Comparison of ENCODE assay signal across 37 cellular contexts in genomic region chr15:76460871-76461270, GRCh38.
DNase-seq lines count a peak whose midpoint lies in the region; ATAC-seq, FAIRE-seq and TF ChIP-seq lines count a peak whose summit lies in the region.
"Had no signal": no experiment of that assay in that cellular context is flagged by ENCODE, and none has a peak within 500 bp of the region (broad histone marks: within the 10 kb centered on the region; RNA-seq: fewer than 3 reads in every experiment).

No MANE protein-coding gene starts in this region.

- H4K20me1 ChIP-seq in GM23338 (replicated peaks; ENCODE audit: insufficient read depth) = no peaks in the 10 kb centered on the region

- H3K27me3 ChIP-seq in GM23338 (ENCODE audit: insufficient read depth) = no peaks in the 10 kb centered on the region
- H3K27me3 ChIP-seq: breast epithelium, neutrophil, right lobe of liver had no signal

- DNase-seq in AG09309 (ENCODE audit: low read depth) (peak; percentile 11), GM19239 (ENCODE audit: insufficient read length, low spot score) (no peak), astrocyte of the hippocampus (ENCODE audit: low read depth, low spot score) (peak; percentile 56), foreskin fibroblast (peak; percentile 7 to 40), glomerular visceral epithelial cell (ENCODE audit: extremely low spot score) (no peak), GM23338 (ENCODE audit: low spot score) (no peak), amniotic stem cell (lab: John Stamatoyannopoulos, UW) (no peak)
- DNase-seq in effector CD4-positive, alpha-beta T cell = no peak
- DNase-seq: activated CD4-positive, alpha-beta T cell treated with anti-CD3 and anti-CD28 coated beads, Interleukin-2, amount 50 U/mL, for 1 hour; activated CD4-positive, CD25-positive, alpha-beta regulatory T cell; activated CD8-positive, alpha-beta memory T cell treated with anti-CD3 and anti-CD28 coated beads, Interleukin-2, amount 10 ng/mL, durations not matched to agents 7 days and 5 days; activated T-cell treated with anti-CD3 and anti-CD28 coated beads, Interleukin-2, amount 50 U/mL, for 48 hours; Caco-2; DMS53; GDM1; kidney glomerular epithelial cell; midbrain; naive thymus-derived CD4-positive, alpha-beta T cell; NCI-H1436; NCI-H2081 treated with DMSO at 0.1 percent for 48 hours; NCI-H2227 treated with DMSO at 0.1 percent for 48 hours; NCI-H69; PC-9; posterior cingulate gyrus; right lobe of liver; SK-N-SH; stimulated activated CD8-positive, alpha-beta memory T cell treated with anti-CD3 and anti-CD28 coated beads, Interleukin-4, amount 100 ng/mL, for 48 hours; stimulated activated naive CD8-positive, alpha-beta T cell treated with anti-CD3 and anti-CD28 coated beads, Interleukin-15, amount 100 ng/mL, for 72 hours; T-helper 17 cell had no signal

- no peaks in the 10 kb centered on the region for H3F3A ChIP-seq in GM23338 (replicated peaks; ENCODE audit: low read depth)

- H3K79me2 ChIP-seq in GM23338 (replicated peaks; ENCODE audit: insufficient read depth) = no peaks in the 10 kb centered on the region

- peaks cover 6% of the 10 kb centered on the region for H3K9me3 Mint-ChIP-seq in GM23338

- H3K4me1 Mint-ChIP-seq in GM23338 = no peaks in the 10 kb centered on the region
- H3K4me1 Mint-ChIP-seq: activated CD8-positive, alpha-beta memory T cell treated with anti-CD3 and anti-CD28 coated beads, Interleukin-2, amount 10 ng/mL, durations not matched to agents 7 days and 5 days; stimulated activated naive CD8-positive, alpha-beta T cell treated with anti-CD3 and anti-CD28 coated beads, Interleukin-15, amount 100 ng/mL, for 72 hours; T-helper 17 cell had no signal

- H3K9me2 ChIP-seq in GM23338 (ENCODE audit: insufficient read depth) = no peaks in the 10 kb centered on the region
- H3K9me2 ChIP-seq: SK-N-SH had no signal

- H3K36me3 ChIP-seq in GM23338 (ENCODE audit: insufficient read depth) = no peaks in the 10 kb centered on the region
- H3K36me3 ChIP-seq: breast epithelium, HAP-1, neutrophil, right lobe of liver, thoracic aorta had no signal

- H3K27ac Mint-ChIP-seq in GM23338 = no peak overlapping the region
- H3K27ac Mint-ChIP-seq: activated CD8-positive, alpha-beta memory T cell treated with anti-CD3 and anti-CD28 coated beads, Interleukin-2, amount 10 ng/mL, durations not matched to agents 7 days and 5 days; naive thymus-derived CD4-positive, alpha-beta T cell; T-helper 17 cell had no signal

- no peak overlapping the region for H3K27ac ChIP-seq in GM23338 (ENCODE audit: low read depth)
- H3K27ac ChIP-seq: breast epithelium, C4-2B, HL-60, neutrophil, PC-9, right lobe of liver, thoracic aorta had no signal

- H3K36me3 Mint-ChIP-seq in GM23338 (ENCODE audit: low read depth) = peaks cover 7% of the 10 kb centered on the region; the same call in 2 of the 3 replicates

- no peaks in the 10 kb centered on the region for H3K27me3 Mint-ChIP-seq in GM23338 (ENCODE audit: insufficient read depth, low read depth, poor library complexity)
- H3K27me3 Mint-ChIP-seq: activated CD8-positive, alpha-beta memory T cell treated with anti-CD3 and anti-CD28 coated beads, Interleukin-2, amount 10 ng/mL, durations not matched to agents 7 days and 5 days; naive thymus-derived CD4-positive, alpha-beta T cell; stimulated activated naive CD8-positive, alpha-beta T cell treated with anti-CD3 and anti-CD28 coated beads, Interleukin-15, amount 100 ng/mL, for 72 hours; T-helper 17 cell had no signal

- H2AFZ ChIP-seq in GM23338 = no peak overlapping the region
- H2AFZ ChIP-seq: PC-9 had no signal

- H3K4me1 ChIP-seq in GM23338 (ENCODE audit: insufficient read depth) = no peaks in the 10 kb centered on the region
- H3K4me1 ChIP-seq: breast epithelium, Caco-2, HAP-1, right lobe of liver had no signal

- no peak overlapping the region for H3K4me3 Mint-ChIP-seq in GM23338
- H3K4me3 Mint-ChIP-seq: activated CD8-positive, alpha-beta memory T cell treated with anti-CD3 and anti-CD28 coated beads, Interleukin-2, amount 10 ng/mL, durations not matched to agents 7 days and 5 days; naive thymus-derived CD4-positive, alpha-beta T cell; stimulated activated naive CD8-positive, alpha-beta T cell treated with anti-CD3 and anti-CD28 coated beads, Interleukin-15, amount 100 ng/mL, for 72 hours; T-helper 17 cell had no signal

- H3K4me2 ChIP-seq in GM23338 = no peak overlapping the region
- H3K4me2 ChIP-seq: PC-9, SK-N-SH had no signal

- ATAC-seq in GM23338 = no peak
- ATAC-seq: activated CD8-positive, alpha-beta memory T cell treated with anti-CD3 and anti-CD28 coated beads, Interleukin-2, amount 10 ng/mL, durations not matched to agents 7 days and 5 days; naive thymus-derived CD4-positive, alpha-beta T cell; right lobe of liver; stimulated activated naive CD8-positive, alpha-beta T cell treated with anti-CD3 and anti-CD28 coated beads, Interleukin-15, amount 100 ng/mL, for 72 hours; T-helper 17 cell had no signal

- TF ChIP-seq CTCF in AG09309 (IDR thresholded peaks at IDR 0.05; ENCODE audit: control insufficient read depth, insufficient read depth, low read depth, low read length, missing control alignments) (no peak), foreskin fibroblast (IDR thresholded peaks at IDR 0.05; ENCODE audit: low read depth, low read length) (no peak), GM23338 (conservative IDR thresholded peaks at IDR 0.05; ENCODE audit: low read depth in 2 of 2) (no peak)

- peak; percentile 28 for FAIRE-seq in GM19239 (lab: Jason Lieb, UNC)
- FAIRE-seq: TTC549, urothelium cell line had no signal

- H3K4me3 ChIP-seq in AG09309 (ENCODE audit: control insufficient read depth, low read depth, low read length) (no peak overlapping the region), foreskin fibroblast (ENCODE audit: low read depth in 1 of 2, low read length in 2 of 2) (no peak overlapping the region), GM23338 (no peak overlapping the region)
- H3K4me3 ChIP-seq: breast epithelium, HAP-1, PC-9, right lobe of liver, thoracic aorta had no signal

TF ChIP-seq in GM23338, 12 proteins besides CTCF, POLR2A, EP300 and RAD21:
- TF ChIP-seq ZNF331 (CRISPR knock-in tag; IDR thresholded peaks at IDR 0.05; ENCODE audit: low read depth) = no peak

Comparison
In these comparisons a context has a peak if more than half of its experiments do, and no peak if none do; other contexts are left out.
1. DNase-seq: peak in AG09309 (single experiment), astrocyte of the hippocampus (single experiment) and foreskin fibroblast (2 of 2); none in GM19239 (single experiment), glomerular visceral epithelial cell (single experiment), GM23338 (single experiment), amniotic stem cell (single experiment) and effector CD4-positive, alpha-beta T cell (single experiment).